Comparison of ENCODE assay signal across 35 cellular contexts in genomic region chr6:146311079-146311478, GRCh38.
"Had no signal": no experiment of that assay in that cellular context is flagged by ENCODE, and none has a peak within 500 bp of the region (broad histone marks: within the 10 kb centered on the region; RNA-seq: fewer than 3 reads in every experiment).

No MANE protein-coding gene starts in this region.

- H3K27ac Mint-ChIP-seq: activated B cell treated with CpG ODN at 0.5 μM for 24 hours; activated CD4-positive, alpha-beta memory T cell treated with anti-CD3 and anti-CD28 coated beads for 36 hours; activated CD8-positive, alpha-beta T cell treated with anti-CD3 and anti-CD28 coated beads for 36 hours; activated naive CD4-positive, alpha-beta T cell treated with anti-CD3 and anti-CD28 coated beads for 36 hours; activated naive CD4-positive, alpha-beta T cell treated with anti-CD3 and anti-CD28 coated beads, Interleukin-2, amount 50 U/mL, for 72 hours; activated naive CD8-positive, alpha-beta T cell treated with anti-CD3 and anti-CD28 coated beads for 36 hours; activated T-cell treated with anti-CD3 and anti-CD28 coated beads, Interleukin-2, amount 50 U/mL, for 72 hours; activated T-helper 1 cell treated with anti-CD3 and anti-CD28 coated beads, Interleukin-12 subunit alpha, Interleukin-12 subunit beta, Interleukin-2, Interleukin-4 antibody, amounts not matched to agents 30 ng/mL and 10 ng/mL and 1 ng/mL, durations not matched to agents 14 hours and 24 hours and 36 hours; activated T-helper 17 cell treated with anti-CD3 and anti-CD28 coated beads, Interleukin-2, amount 50 U/mL, for 72 hours; T-helper 1 cell treated with Interleukin-12 subunit alpha and Interleukin-12 subunit beta and Interleukin-4 antibody, amounts not matched to agents 30 μg/mL and 1 μg/mL, for 36 hours; T-helper 2 cell treated with Interferon-gamma antibody and Interleukin-4, amounts not matched to agents 5 μg/mL and 100 μg/mL, for 36 hours had no signal

- DNase-seq: activated B cell treated with CpG ODN at 0.5 μM for 24 hours; activated CD4-positive, alpha-beta memory T cell treated with anti-CD3 and anti-CD28 coated beads for 36 hours; activated CD4-positive, alpha-beta T cell treated with anti-CD3 and anti-CD28 coated beads for 48 hours; activated CD4-positive, alpha-beta T cell treated with anti-CD3 and anti-CD28 coated beads, Interleukin-2, amount 50 U/mL, for 1 hour; activated CD4-positive, alpha-beta T cell treated with anti-CD3 and anti-CD28 coated beads, Interleukin-2, amount 50 U/mL, for 4 hours; activated CD4-positive, CD25-positive, alpha-beta regulatory T cell treated with anti-CD3 and anti-CD28 coated beads, Interleukin-2, amount 50 U/mL, for 72 hours; activated CD8-positive, alpha-beta memory T cell treated with anti-CD3 and anti-CD28 coated beads, Interleukin-2, amount 50 U/mL, for 4 hours; activated CD8-positive, alpha-beta T cell treated with anti-CD3 and anti-CD28 coated beads for 36 hours; activated effector memory CD4-positive, alpha-beta T cell treated with anti-CD3 and anti-CD28 coated beads, Interleukin-2, amount 50 U/mL, for 16 hours; activated gamma-delta T cell treated with Interleukin-2 at 50 U/mL for 16 hours; activated naive CD4-positive, alpha-beta T cell; activated naive CD4-positive, alpha-beta T cell treated with anti-CD3 and anti-CD28 coated beads for 36 hours; activated naive CD4-positive, alpha-beta T cell treated with anti-CD3 and anti-CD28 coated beads, Interleukin-2, amount 50 U/mL, for 16 hours; activated naive CD8-positive, alpha-beta T cell treated with anti-CD3 and anti-CD28 coated beads for 36 hours; activated T-cell treated with anti-CD3 and anti-CD28 coated beads for 4 hours; activated T-cell treated with anti-CD3 and anti-CD28 coated beads, Interleukin-2, amount 50 U/mL, for 1 hour; activated T-cell treated with anti-CD3 and anti-CD28 coated beads, Interleukin-2, amount 50 U/mL, for 4 hours; activated T-cell treated with anti-CD3 and anti-CD28 coated beads, Interleukin-2, amount 50 U/mL, for 72 hours; adrenal gland; amniotic stem cell; aorta; body of pancreas; brain microvascular endothelial cell; central memory CD4-positive, alpha-beta T cell; SW 1271; T-helper 1 cell; T-helper 2 cell; T-helper 9 cell had no signal

- H3K27me3 Mint-ChIP-seq: activated B cell treated with CpG ODN at 0.5 μM for 24 hours; activated CD4-positive, alpha-beta memory T cell treated with anti-CD3 and anti-CD28 coated beads for 36 hours; activated CD8-positive, alpha-beta T cell treated with anti-CD3 and anti-CD28 coated beads for 36 hours; activated naive CD8-positive, alpha-beta T cell treated with anti-CD3 and anti-CD28 coated beads for 36 hours; activated T-helper 17 cell treated with anti-CD3 and anti-CD28 coated beads, Interleukin-2, amount 50 U/mL, for 72 hours had no signal

- H3K4me1 ChIP-seq: adrenal gland, body of pancreas, breast epithelium had no signal

- H3K9me3 Mint-ChIP-seq: activated B cell treated with CpG ODN at 0.5 μM for 24 hours; activated CD4-positive, alpha-beta memory T cell treated with anti-CD3 and anti-CD28 coated beads for 36 hours; activated CD8-positive, alpha-beta T cell treated with anti-CD3 and anti-CD28 coated beads for 36 hours; activated naive CD4-positive, alpha-beta T cell treated with anti-CD3 and anti-CD28 coated beads for 36 hours; activated naive CD8-positive, alpha-beta T cell treated with anti-CD3 and anti-CD28 coated beads for 36 hours; activated T-cell treated with anti-CD3 and anti-CD28 coated beads, Interleukin-2, amount 50 U/mL, for 4 hours; activated T-cell treated with anti-CD3 and anti-CD28 coated beads, Interleukin-2, amount 50 U/mL, for 72 hours; activated T-helper 1 cell treated with anti-CD3 and anti-CD28 coated beads, Interleukin-12 subunit alpha, Interleukin-12 subunit beta, Interleukin-2, Interleukin-4 antibody, amounts not matched to agents 30 ng/mL and 10 ng/mL and 1 ng/mL, durations not matched to agents 14 hours and 24 hours and 36 hours; activated T-helper 17 cell treated with anti-CD3 and anti-CD28 coated beads, Interleukin-2, amount 50 U/mL, for 72 hours; T-helper 1 cell treated with Interleukin-12 subunit alpha and Interleukin-12 subunit beta and Interleukin-4 antibody, amounts not matched to agents 30 μg/mL and 1 μg/mL, for 36 hours; T-helper 2 cell treated with Interferon-gamma antibody and Interleukin-4, amounts not matched to agents 5 μg/mL and 100 μg/mL, for 36 hours had no signal

- H3K27ac ChIP-seq: adrenal gland, body of pancreas, brain microvascular endothelial cell, breast epithelium, VCaP had no signal

- H3K36me3 Mint-ChIP-seq: activated CD4-positive, alpha-beta memory T cell treated with anti-CD3 and anti-CD28 coated beads for 36 hours; activated naive CD4-positive, alpha-beta T cell treated with anti-CD3 and anti-CD28 coated beads, Interleukin-2, amount 50 U/mL, for 72 hours; activated naive CD8-positive, alpha-beta T cell treated with anti-CD3 and anti-CD28 coated beads for 36 hours had no signal

- H3K27me3 ChIP-seq: adrenal gland, body of pancreas, brain microvascular endothelial cell, breast epithelium had no signal

- H3K4me1 Mint-ChIP-seq: activated B cell treated with CpG ODN at 0.5 μM for 24 hours; activated naive CD8-positive, alpha-beta T cell treated with anti-CD3 and anti-CD28 coated beads for 36 hours; activated T-helper 17 cell treated with anti-CD3 and anti-CD28 coated beads, Interleukin-2, amount 50 U/mL, for 72 hours had no signal

- H3K4me3 Mint-ChIP-seq: activated B cell treated with CpG ODN at 0.5 μM for 24 hours; activated CD4-positive, alpha-beta memory T cell treated with anti-CD3 and anti-CD28 coated beads for 36 hours; activated CD8-positive, alpha-beta T cell treated with anti-CD3 and anti-CD28 coated beads for 36 hours; activated naive CD4-positive, alpha-beta T cell treated with anti-CD3 and anti-CD28 coated beads for 36 hours; activated naive CD8-positive, alpha-beta T cell treated with anti-CD3 and anti-CD28 coated beads for 36 hours; activated T-cell treated with anti-CD3 and anti-CD28 coated beads, Interleukin-2, amount 50 U/mL, for 4 hours; activated T-cell treated with anti-CD3 and anti-CD28 coated beads, Interleukin-2, amount 50 U/mL, for 72 hours; activated T-helper 1 cell treated with anti-CD3 and anti-CD28 coated beads, Interleukin-12 subunit alpha, Interleukin-12 subunit beta, Interleukin-2, Interleukin-4 antibody, amounts not matched to agents 30 ng/mL and 10 ng/mL and 1 ng/mL, durations not matched to agents 14 hours and 24 hours and 36 hours; activated T-helper 17 cell treated with anti-CD3 and anti-CD28 coated beads, Interleukin-2, amount 50 U/mL, for 72 hours; T-helper 1 cell treated with Interleukin-12 subunit alpha and Interleukin-12 subunit beta and Interleukin-4 antibody, amounts not matched to agents 30 μg/mL and 1 μg/mL, for 36 hours; T-helper 2 cell treated with Interferon-gamma antibody and Interleukin-4, amounts not matched to agents 5 μg/mL and 100 μg/mL, for 36 hours had no signal

- H3K36me3 ChIP-seq: adrenal gland, brain microvascular endothelial cell, breast epithelium had no signal

- ATAC-seq: activated CD8-positive, alpha-beta T cell treated with anti-CD3 and anti-CD28 coated beads for 36 hours; activated naive CD4-positive, alpha-beta T cell treated with anti-CD3 and anti-CD28 coated beads, Interleukin-2, amount 50 U/mL, for 72 hours; activated T-cell treated with anti-CD3 and anti-CD28 coated beads, Interleukin-2, amount 50 U/mL, for 4 hours; activated T-cell treated with anti-CD3 and anti-CD28 coated beads, Interleukin-2, amount 50 U/mL, for 72 hours; activated T-helper 17 cell treated with anti-CD3 and anti-CD28 coated beads, Interleukin-2, amount 50 U/mL, for 72 hours; body of pancreas had no signal

- H3K9me3 ChIP-seq: adrenal gland, body of pancreas, breast epithelium had no signal

- H3K4me3 ChIP-seq: adrenal gland, body of pancreas, breast epithelium had no signal
